Comparison of ENCODE assay signal across 30 cellular contexts in genomic region chr1:71448444-71448843, GRCh38.
"Had no signal": no experiment of that assay in that cellular context is flagged by ENCODE, and none has a peak within 500 bp of the region (broad histone marks: within the 10 kb centered on the region; RNA-seq: fewer than 3 reads in every experiment).

No MANE protein-coding gene starts in this region.

- H3K27me3 ChIP-seq: SJCRH30 had no signal

- H3K9me3 ChIP-seq: SJCRH30 had no signal

- H3K4me3 ChIP-seq: SJCRH30, SK-N-MC had no signal

- H3K4me1 ChIP-seq: SJCRH30 had no signal

- ATAC-seq: activated CD4-positive, CD25-positive, alpha-beta regulatory T cell treated with anti-CD3 and anti-CD28 coated beads, Interleukin-2, amount 50 U/mL, for 24 hours; activated CD8-positive, alpha-beta memory T cell treated with anti-CD3 and anti-CD28 coated beads, Interleukin-2, amount 10 ng/mL, durations not matched to agents 7 days and 5 days; activated naive CD8-positive, alpha-beta T cell treated with anti-CD3 and anti-CD28 coated beads, Interleukin-2, amount 50 U/mL, for 24 hours; WTC11 had no signal

- H3K27ac ChIP-seq: SJCRH30, SK-N-MC had no signal

- DNase-seq: activated CD4-positive, alpha-beta memory T cell treated with anti-CD3 and anti-CD28 coated beads, Interleukin-2, amount 10 ng/mL, durations not matched to agents 7 days and 5 days; activated CD4-positive, alpha-beta T cell treated with anti-CD3 and anti-CD28 coated beads for 4 hours; activated CD4-positive, alpha-beta T cell treated with anti-CD3 and anti-CD28 coated beads, Interleukin-2, amount 50 U/mL, for 1 hour; activated CD8-positive, alpha-beta memory T cell treated with anti-CD3 and anti-CD28 coated beads for 24 hours; activated CD8-positive, alpha-beta memory T cell treated with anti-CD3 and anti-CD28 coated beads, Interleukin-2, amount 10 ng/mL, durations not matched to agents 7 days and 5 days; activated CD8-positive, alpha-beta memory T cell treated with anti-CD3 and anti-CD28 coated beads, Interleukin-2, amount 50 U/mL, for 48 hours; activated effector memory CD4-positive, alpha-beta T cell treated with Interleukin-2 at 50 U/mL for 16 hours; activated naive CD4-positive, alpha-beta T cell treated with anti-CD3 and anti-CD28 coated beads, Interleukin-2, amount 10 ng/mL, durations not matched to agents 7 days and 5 days; activated naive CD8-positive, alpha-beta T cell treated with anti-CD3 and anti-CD28 coated beads, Interleukin-2, amount 50 U/mL, for 24 hours; activated T-cell treated with anti-CD3 and anti-CD28 coated beads, Interleukin-2, amount 50 U/mL, for 48 hours; anterior cingulate cortex; caudate nucleus; NCI-H1092; NCI-H146; NCI-H187; NCI-H2029 treated with DMSO at 0.1 percent for 48 hours; NCI-H2107; NCI-H2171; NCI-H510A; NCI-H526; NCI-H748 treated with DMSO at 0.1 percent for 48 hours; NK-92 treated with Interleukin-12 subunit alpha and Interleukin-12 subunit beta, amount 100 ng/mL, for 24 hours; SHP77; SJCRH30; T1000 had no signal

- FAIRE-seq: bronchial epithelial cell, colon had no signal

- H3K36me3 ChIP-seq: SJCRH30 had no signal
